10 cellular contexts compared by ENCODE assay signal in the genomic region with DNA sequence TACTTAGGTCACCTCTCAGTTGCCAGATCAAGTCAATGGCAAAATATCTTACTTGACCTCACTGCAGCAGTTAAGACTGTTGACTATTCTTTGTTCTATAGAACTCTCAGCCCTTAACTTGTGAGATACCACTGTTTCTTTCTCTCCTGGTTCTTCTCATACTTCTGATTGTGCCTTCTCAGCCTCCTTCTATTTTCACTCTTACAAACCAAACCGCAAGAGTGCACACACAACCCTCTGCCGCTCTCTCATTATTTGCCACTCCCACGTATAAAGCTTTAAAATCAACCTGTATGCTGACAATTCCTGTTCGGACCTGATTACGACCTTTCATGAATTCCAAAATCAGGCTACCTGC. TPM values are rescaled to one million over a fixed set of nuclear protein-coding genes. Genes with fewer than 3 reads are reported as not detected.
DNase-seq lines count a peak whose midpoint lies in the region; ATAC-seq lines count a peak whose summit lies in the region.
"Had no signal": no experiment of that assay in that cellular context is flagged by ENCODE, and none has a peak within 500 bp of the region (broad histone marks: within the 10 kb centered on the region; RNA-seq: fewer than 3 reads in every experiment).

No MANE protein-coding gene starts in this region.

- intact Hi-C loops in sciatic nerve (cut with DNase I): no loop called here

- peak; percentile 58 for DNase-seq in RPMI8226
- no peak for DNase-seq in NCI-H748 treated with DMSO at 0.1 percent for 48 hours (lab: John Stamatoyannopoulos, UW)
- DNase-seq in sciatic nerve (ENCODE audit: low spot score): no peak
- DNase-seq in NCI-H1694 treated with DMSO at 0.1 percent for 48 hours (lab: John Stamatoyannopoulos, UW): no peak
- no peak for DNase-seq in activated CD8-positive, alpha-beta memory T cell treated with anti-CD3 and anti-CD28 coated beads, Interleukin-2, amount 50 U/mL, for 48 hours
- DNase-seq: activated T-cell treated with anti-CD3 and anti-CD28 coated beads, Interleukin-2, amount 50 U/mL, for 4 hours; stimulated activated naive CD4-positive, alpha-beta T cell treated with Interleukin-2 at 50 U/mL for 16 hours had no signal

- ATAC-seq in GM18511 (IDR thresholded peaks at IDR 0.05; ENCODE audit: unreplicated experiment): peak; percentile 43
- ATAC-seq in GM21447 (IDR thresholded peaks at IDR 0.05; ENCODE audit: unreplicated experiment): peak; percentile 34
- ATAC-seq in HG03095 (IDR thresholded peaks at IDR 0.05; ENCODE audit: unreplicated experiment): peak; percentile 28
- no peak for ATAC-seq in sciatic nerve
- ATAC-seq: activated T-cell treated with anti-CD3 and anti-CD28 coated beads, Interleukin-2, amount 50 U/mL, for 4 hours had no signal

RNA-seq across cellular contexts. Expression of a gene that starts 4.5 kb away (rescaled TPM):
- 0.27 TPM for total RNA-seq in sciatic nerve
